Comparison of ENCODE assay signal across 12 cellular contexts in genomic region chr5:133977858-133978257, GRCh38. TPM values are rescaled to one million over a fixed set of nuclear protein-coding genes. Genes with fewer than 3 reads are reported as not detected.
DNase-seq lines count a peak whose midpoint lies in the region; ATAC-seq and TF ChIP-seq lines count a peak whose summit lies in the region.
"Had no signal": no experiment of that assay in that cellular context is flagged by ENCODE, and none has a peak within 500 bp of the region (broad histone marks: within the 10 kb centered on the region; RNA-seq: fewer than 3 reads in every experiment).

No MANE protein-coding gene starts in this region.

- H3K36me3 ChIP-seq in right atrium auricular region (peaks cover 80% of the 10 kb centered on the region), tibial nerve (peaks cover 5 to 83% (median 10%) of the 10 kb centered on the region in 3 donors)

- H3K4me3 ChIP-seq in right atrium auricular region: no peak overlapping the region
- H3K4me3 ChIP-seq in right cardiac atrium (ENCODE audit: low read length): no peak overlapping the region
- no peak overlapping the region for H3K4me3 ChIP-seq in fibroblast of pulmonary artery (replicated peaks; ENCODE audit: low read depth, low read length)
- no peak overlapping the region for H3K4me3 ChIP-seq in tibial nerve

- peaks cover 37% of the 10 kb centered on the region for H3K4me1 Mint-ChIP-seq in activated CD4-positive, alpha-beta memory T cell treated with anti-CD3 and anti-CD28 coated beads for 36 hours (ENCODE audit: low read depth)
- H3K4me1 Mint-ChIP-seq in stimulated activated naive CD8-positive, alpha-beta T cell treated with anti-CD3 and anti-CD28 coated beads, Interleukin-15, Interleukin-2, amounts not matched to agents 100 ng/mL and 50 ng/mL, for 24 hours (ENCODE audit: low read depth): peaks cover 41% of the 10 kb centered on the region

- WGBS in right cardiac atrium: 51% methylated on average over 1 of the region's 1 CpG
- 33 to 38% methylated on average over 1 of the region's 1 CpG for WGBS in tibial nerve, 2 donors

- H3K4me1 ChIP-seq in right atrium auricular region (peaks cover 0 to 22% of the 10 kb centered on the region in 2 donors), right cardiac atrium (ENCODE audit: control insufficient read depth, insufficient read depth, low read length) (no peaks in the 10 kb centered on the region), tibial nerve (peaks cover 0 to 21% (median 2%) of the 10 kb centered on the region in 4 donors)

- peaks cover 45% of the 10 kb centered on the region for H3K36me3 Mint-ChIP-seq in activated CD4-positive, alpha-beta memory T cell treated with anti-CD3 and anti-CD28 coated beads for 36 hours
- peaks cover 79% of the 10 kb centered on the region for H3K36me3 Mint-ChIP-seq in stimulated activated naive CD8-positive, alpha-beta T cell treated with anti-CD3 and anti-CD28 coated beads, Interleukin-15, Interleukin-2, amounts not matched to agents 100 ng/mL and 50 ng/mL, for 24 hours (ENCODE audit: low read depth)

- H3K27me3 Mint-ChIP-seq in activated CD4-positive, alpha-beta memory T cell treated with anti-CD3 and anti-CD28 coated beads for 36 hours: no peaks in the 10 kb centered on the region
- H3K27me3 Mint-ChIP-seq in stimulated activated naive CD8-positive, alpha-beta T cell treated with anti-CD3 and anti-CD28 coated beads, Interleukin-15, Interleukin-2, amounts not matched to agents 100 ng/mL and 50 ng/mL, for 24 hours: no peaks in the 10 kb centered on the region

- CTCF ChIA-PET in activated CD4-positive, alpha-beta memory T cell treated with anti-CD3 and anti-CD28 coated beads for 36 hours (lab: Charles Lee): interaction anchor here (1.2 kb wide), 1 partner anchor 15 kb away, joined by 3 read pairs; no protein-coding TSS in a partner anchor

- H3K9me3 Mint-ChIP-seq in activated CD4-positive, alpha-beta memory T cell treated with anti-CD3 and anti-CD28 coated beads for 36 hours: no peaks in the 10 kb centered on the region
- no peaks in the 10 kb centered on the region for H3K9me3 Mint-ChIP-seq in stimulated activated naive CD8-positive, alpha-beta T cell treated with anti-CD3 and anti-CD28 coated beads, Interleukin-15, Interleukin-2, amounts not matched to agents 100 ng/mL and 50 ng/mL, for 24 hours

- ATAC-seq in right cardiac atrium (no peak), HG02623 (IDR thresholded peaks at IDR 0.05; ENCODE audit: unreplicated experiment) (no peak)
- ATAC-seq: HCT116 had no signal

- peak overlapping the region; percentile 39 to 58 for H3K27ac ChIP-seq in right atrium auricular region
- H3K27ac ChIP-seq in right cardiac atrium (ENCODE audit: low read length): no peak overlapping the region
- H3K27ac ChIP-seq in tibial nerve: peak overlapping the region in 2 of 4 donors; percentile 27 to 73

- intact Hi-C loops in right cardiac atrium (cut with DNase I): no loop called here
- intact Hi-C loops in activated CD4-positive, alpha-beta memory T cell treated with anti-CD3 and anti-CD28 coated beads for 36 hours (cut with micrococcal nuclease): loop anchor here (1.0 kb wide), 1 partner anchor 10 kb away; the partner anchor contains the start of gene C5orf15

- TF ChIP-seq CTCF in right atrium auricular region (IDR thresholded peaks at IDR 0.05) (no peak), fibroblast of pulmonary artery (IDR thresholded peaks at IDR 0.05; ENCODE audit: low read length, missing control alignments) (no peak), tibial nerve (IDR thresholded peaks at IDR 0.05) (no peak)

- no peak for DNase-seq in right atrium auricular region (ENCODE audit: low spot score)
- DNase-seq in right cardiac atrium: no peak
- DNase-seq in activated CD4-positive, alpha-beta memory T cell treated with anti-CD3 and anti-CD28 coated beads for 36 hours: no peak
- DNase-seq in fibroblast of pulmonary artery (ENCODE audit: low read depth): peak; percentile 66
- DNase-seq in tibial nerve (ENCODE audit: low spot score in 2 of 2): no peak
- DNase-seq in NOMO-1 treated with dmso at 0.1 percent for 144 hours (lab: John Stamatoyannopoulos, UW; ENCODE audit: unreplicated experiment): no peak
- DNase-seq: activated CD4-positive, CD25-positive, alpha-beta regulatory T cell; central memory CD4-positive, alpha-beta T cell; NCI-H1436 treated with DMSO at 0.1 percent for 48 hours had no signal

- peak overlapping the region; percentile 81 for H3K27ac Mint-ChIP-seq in activated CD4-positive, alpha-beta memory T cell treated with anti-CD3 and anti-CD28 coated beads for 36 hours
- H3K27ac Mint-ChIP-seq in stimulated activated naive CD8-positive, alpha-beta T cell treated with anti-CD3 and anti-CD28 coated beads, Interleukin-15, Interleukin-2, amounts not matched to agents 100 ng/mL and 50 ng/mL, for 24 hours: peak overlapping the region; percentile 88

- no peak overlapping the region for H3K4me3 Mint-ChIP-seq in activated CD4-positive, alpha-beta memory T cell treated with anti-CD3 and anti-CD28 coated beads for 36 hours
- H3K4me3 Mint-ChIP-seq in stimulated activated naive CD8-positive, alpha-beta T cell treated with anti-CD3 and anti-CD28 coated beads, Interleukin-15, Interleukin-2, amounts not matched to agents 100 ng/mL and 50 ng/mL, for 24 hours: peak overlapping the region; percentile 1

- no peak for TF ChIP-seq POLR2A in tibial nerve (IDR thresholded peaks at IDR 0.05)

- TF ChIP-seq EP300 in tibial nerve (IDR thresholded peaks at IDR 0.05): no peak

- POLR2A ChIA-PET in activated CD4-positive, alpha-beta memory T cell treated with anti-CD3 and anti-CD28 coated beads for 36 hours (lab: Charles Lee): interaction anchor here (1.5 kb wide), 2 partner anchors 9 to 17 kb away, joined by 7 read pairs; partner anchors contain the start of gene C5orf15

- H3K27me3 ChIP-seq in right atrium auricular region (no peaks in the 10 kb centered on the region), right cardiac atrium (ENCODE audit: control insufficient read depth, insufficient read depth) (no peaks in the 10 kb centered on the region), tibial nerve (no peaks in the 10 kb centered on the region)

- H3K9me3 ChIP-seq in right atrium auricular region (no peaks in the 10 kb centered on the region), right cardiac atrium (ENCODE audit: control insufficient read depth, low read length) (no peaks in the 10 kb centered on the region), tibial nerve (no peaks in the 10 kb centered on the region)

RNA-seq across cellular contexts. Expression of gene C5orf15, which starts 9.4 kb away (rescaled TPM):
- 10 to 100 TPM; 32.6 to 59.8 TPM for total RNA-seq in right atrium auricular region
- 10 to 100 TPM; 25.8 to 32.0 (median 28.7) TPM for total RNA-seq in right cardiac atrium
- 29.6 TPM for polyA plus RNA-seq in right cardiac atrium
- total RNA-seq in activated CD4-positive, alpha-beta memory T cell treated with anti-CD3 and anti-CD28 coated beads for 36 hours: 10 to 100 TPM; 23.7 to 26.7 TPM
- 10 to 100 TPM; 27.6 to 34.3 (median 32.9) TPM for total RNA-seq in tibial nerve

RNA-seq across cellular contexts. Expression of gene VDAC1, which starts 26.9 kb away (rescaled TPM):
- total RNA-seq in right atrium auricular region: 100 to 1,000 TPM; 263 to 394 TPM
- 100 to 1,000 TPM; 325 to 357 (median 335) TPM for total RNA-seq in right cardiac atrium
- polyA plus RNA-seq in right cardiac atrium: 393 TPM
- total RNA-seq in activated CD4-positive, alpha-beta memory T cell treated with anti-CD3 and anti-CD28 coated beads for 36 hours: 100 to 1,000 TPM; 407 to 416 TPM
- 100 to 1,000 TPM in 1 of 4 donors, 10 to 100 TPM in 3; 64.7 to 103 (median 71.9) TPM for total RNA-seq in tibial nerve
